8 cellular contexts compared by ENCODE assay signal in the genomic region with DNA sequence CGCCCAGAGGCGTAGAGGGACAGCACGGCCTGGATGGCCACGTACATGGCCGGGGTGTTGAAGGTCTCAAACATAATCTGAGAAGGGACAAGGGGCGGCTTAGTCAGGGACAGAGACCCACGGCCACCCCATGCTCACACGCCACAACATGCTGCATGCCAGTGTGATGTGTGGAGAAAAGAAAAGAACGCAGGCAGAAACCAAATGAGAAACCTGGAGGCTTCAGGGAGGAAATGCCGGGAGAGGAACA. TPM values are rescaled to one million over a fixed set of nuclear protein-coding genes. Genes with fewer than 3 reads are reported as not detected.
A peak's percentile ranks its signal among the peaks of the same experiment; 100 is the strongest.
DNase-seq lines count a peak whose midpoint lies in the region; ATAC-seq and TF ChIP-seq lines count a peak whose summit lies in the region.

No MANE protein-coding gene starts in this region.

- H3K27ac Mint-ChIP-seq in WTC11, result peak overlapping the region; percentile 94

- TF ChIP-seq RAD21 in HCT116 (IDR thresholded peaks at IDR 0.05; ENCODE audit: low read depth), result no peak

- H3K27me3 Mint-ChIP-seq in WTC11 (ENCODE audit: low read depth), result peaks cover 10% of the 10 kb centered on the region; the same call in 1 of the 2 replicates

- RAD21 ChIA-PET in HCT116 (lab: Charles Lee; ENCODE audit: low non-redundant PET in 1 of 2, low total read pairs in 2 of 2, uncharacterized antibody in 2 of 2, unreplicated experiment in 2 of 2), result no interaction called here

- H3K79me2 ChIP-seq in HCT116 (ENCODE audit: insufficient read depth, low read length), result peaks cover 61% of the 10 kb centered on the region

- no TSS peak for BruUV-seq in HCT116 (replicated peaks; lab: Mats Ljungman, UMichigan)

- no peak overlapping the region for H2AFZ ChIP-seq in HCT116 (ENCODE audit: low read depth, low read length, poor library complexity, severe bottlenecking)

- H3K4me1 ChIP-seq in HCT116 (ENCODE audit: control insufficient read depth in 1 of 2, insufficient read depth in 2 of 2, low read length in 2 of 2), result peaks cover 21 to 64% of the 10 kb centered on the region in 2 experiments
- no peaks in the 10 kb centered on the region for H3K4me1 ChIP-seq in right cardiac atrium (ENCODE audit: control insufficient read depth, insufficient read depth, low read length)

- no peaks in the 10 kb centered on the region for H3K9me2 ChIP-seq in HCT116 (ENCODE audit: insufficient read depth)

- peaks cover 19 to 34% of the 10 kb centered on the region in 2 experiments for H3K36me3 ChIP-seq in HCT116 (ENCODE audit: control insufficient read depth in 1 of 2, insufficient read depth in 2 of 2, low read length in 2 of 2)

- peaks cover 35% of the 10 kb centered on the region; the same call in 1 of the 2 replicates for H4K20me1 ChIP-seq in HCT116 (ENCODE audit: insufficient read depth)

- DNase-seq in HCT116 (ENCODE audit: low read depth, low spot score), result no peak
- DNase-seq in WTC11 (ENCODE audit: low spot score), result no peak
- no peak for DNase-seq in right cardiac atrium
- no peak for DNase-seq in NCI-H2081 treated with DMSO at 0.1 percent for 48 hours (lab: John Stamatoyannopoulos, UW)
- DNase-seq in Ammon's horn (ENCODE audit: low spot score), result no peak
- DNase-seq in effector CD4-positive, alpha-beta T cell, result no peak

- H3K9me3 ChIP-seq in HCT116 (ENCODE audit: control insufficient read depth in 1 of 2, insufficient read depth in 1 of 2, low read depth in 1 of 2, low read length in 2 of 2) (no peaks in the 10 kb centered on the region), right cardiac atrium (ENCODE audit: control insufficient read depth, low read length) (no peaks in the 10 kb centered on the region)

- H3K9ac ChIP-seq in HCT116 (ENCODE audit: low read length), result peak overlapping the region; percentile 90

- peaks cover 4% of the 10 kb centered on the region; the same call in 1 of the 2 replicates for H3K9me3 Mint-ChIP-seq in WTC11

- intact Hi-C loops in HCT116 (cut with micrococcal nuclease) (no loop called here), right cardiac atrium (cut with DNase I) (no loop called here)

- no peak for TF ChIP-seq POLR2A in HCT116 (IDR thresholded peaks at IDR 0.05; ENCODE audit: borderline replicate concordance, extremely low read depth, insufficient read depth, insufficient read length)

- peak overlapping the region; percentile 85 to 96 for H3K4me3 ChIP-seq in HCT116 (replicated peaks in 1 of 2; ENCODE audit: low read depth in 1 of 2, low read length in 2 of 2)
- H3K4me3 ChIP-seq in right cardiac atrium (ENCODE audit: low read length), result peak overlapping the region; percentile 74
- peak overlapping the region; percentile 68 to 96 (median 86) for H3K4me3 ChIP-seq in skin epidermis

- 1% methylated on average over 10 of the region's 10 CpGs for WGBS in right cardiac atrium

- no peak for TF ChIP-seq CTCF in HCT116 (IDR thresholded peaks at IDR 0.05 in 2 of 3, conservative IDR thresholded peaks at IDR 0.05 in 1 of 3; ENCODE audit: borderline replicate concordance in 1 of 3, insufficient read depth in 1 of 3, low read depth in 2 of 3, low read length in 2 of 3)
- no peak for TF ChIP-seq CTCF in WTC11 (IDR thresholded peaks at IDR 0.05)

- H3K4me1 Mint-ChIP-seq in WTC11, result peaks cover 38% of the 10 kb centered on the region

- ATAC-seq in HCT116, result no peak
- no peak for ATAC-seq in WTC11
- no peak for ATAC-seq in right cardiac atrium
- no peak for ATAC-seq in HG02763 (IDR thresholded peaks at IDR 0.05; ENCODE audit: unreplicated experiment)

- peak overlapping the region; percentile 99 for H3K4me3 Mint-ChIP-seq in WTC11

- peak overlapping the region; percentile 99 for H3K4me2 ChIP-seq in HCT116 (ENCODE audit: low read length)

- POLR2A ChIA-PET in HCT116 (lab: Charles Lee), result interaction anchor here (0.6 to 1.7 kb wide), 3 partner anchors 8 to 132 kb away, joined by 3 to 5 read pairs (median 4); no protein-coding TSS in a partner anchor
- POLR2A ChIA-PET in WTC11 (lab: Charles Lee), result interaction anchor here (0.6 to 0.9 kb wide), 2 partner anchors 27 to 114 kb away, joined by 3 to 5 read pairs; no protein-coding TSS in a partner anchor

- H3K27ac ChIP-seq in HCT116 (ENCODE audit: low read depth, low read length) (peak overlapping the region; percentile 86), right cardiac atrium (ENCODE audit: low read length) (peak overlapping the region; percentile 80), skin epidermis (peak overlapping the region; percentile 27 to 100 (median 98))

- CTCF ChIA-PET in HCT116 (lab: Charles Lee) (no interaction called here), WTC11 (lab: Charles Lee) (no interaction called here)

- H3K27me3 ChIP-seq in HCT116 (ENCODE audit: insufficient read depth, low read length) (no peaks in the 10 kb centered on the region), right cardiac atrium (ENCODE audit: control insufficient read depth, insufficient read depth) (no peaks in the 10 kb centered on the region)

- H3K36me3 Mint-ChIP-seq in WTC11, result peaks cover 38% of the 10 kb centered on the region

TF ChIP-seq in HCT116, 20 proteins besides CTCF, POLR2A, EP300 and RAD21 (continues in another document):
- TF ChIP-seq ATF3 (IDR thresholded peaks at IDR 0.05) (no peak), SIN3A (IDR thresholded peaks at IDR 0.05; ENCODE audit: low read depth) (no peak), POLR2AphosphoS5 (IDR thresholded peaks at IDR 0.05; ENCODE audit: low read depth, low read length) (no peak), EZH2 (IDR thresholded peaks at IDR 0.05) (no peak), SP1 (IDR thresholded peaks at IDR 0.05; ENCODE audit: low read depth) (no peak), ZNF274 (IDR thresholded peaks at IDR 0.05; ENCODE audit: low read depth, low read length) (no peak), CBX3 (IDR thresholded peaks at IDR 0.05; ENCODE audit: low read depth) (no peak)
- TF ChIP-seq, protein P1, sequence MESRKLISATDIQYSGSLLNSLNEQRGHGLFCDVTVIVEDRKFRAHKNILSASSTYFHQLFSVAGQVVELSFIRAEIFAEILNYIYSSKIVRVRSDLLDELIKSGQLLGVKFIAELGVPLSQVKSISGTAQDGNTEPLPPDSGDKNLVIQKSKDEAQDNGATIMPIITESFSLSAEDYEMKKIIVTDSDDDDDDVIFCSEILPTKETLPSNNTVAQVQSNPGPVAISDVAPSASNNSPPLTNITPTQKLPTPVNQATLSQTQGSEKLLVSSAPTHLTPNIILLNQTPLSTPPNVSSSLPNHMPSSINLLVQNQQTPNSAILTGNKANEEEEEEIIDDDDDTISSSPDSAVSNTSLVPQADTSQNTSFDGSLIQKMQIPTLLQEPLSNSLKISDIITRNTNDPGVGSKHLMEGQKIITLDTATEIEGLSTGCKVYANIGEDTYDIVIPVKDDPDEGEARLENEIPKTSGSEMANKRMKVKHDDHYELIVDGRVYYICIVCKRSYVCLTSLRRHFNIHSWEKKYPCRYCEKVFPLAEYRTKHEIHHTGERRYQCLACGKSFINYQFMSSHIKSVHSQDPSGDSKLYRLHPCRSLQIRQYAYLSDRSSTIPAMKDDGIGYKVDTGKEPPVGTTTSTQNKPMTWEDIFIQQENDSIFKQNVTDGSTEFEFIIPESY (IDR thresholded peaks at IDR 0.05; ENCODE audit: extremely low read depth, insufficient replicate concordance, low read length), result no peak

TF ChIP-seq in WTC11, 78 proteins besides CTCF, POLR2A, EP300 and RAD21:
- no peak; the same call in 1 of the 2 replicates for TF ChIP-seq ETV6 (CRISPR knock-in tag; IDR thresholded peaks at IDR 0.05)

RNA-seq across cellular contexts. Expression of gene ACTG1, which starts 1.1 kb away (rescaled TPM):
- total RNA-seq in HCT116 (2021; ENCODE audit: unreplicated experiment), result 6,223 TPM
- polyA plus RNA-seq in HCT116 (2012), result 6,644 and 8,513 TPM in 2 replicates
- total RNA-seq in WTC11 (2021), result 3,338 to 3,455 TPM (median 3,348 TPM) in 3 replicates
- 100 to 1,000 TPM; 347 to 772 (median 510) TPM for total RNA-seq in right cardiac atrium
- polyA plus RNA-seq in right cardiac atrium, result 410 TPM

RNA-seq across cellular contexts. Expression of gene FSCN2, which starts 16.7 kb away (rescaled TPM):
- 10.1 TPM for total RNA-seq in HCT116 (2021; ENCODE audit: unreplicated experiment)
- 5.9 and 6.4 TPM in 2 replicates for polyA plus RNA-seq in HCT116 (2012)
- total RNA-seq in WTC11 (2021), result 0.31 to 0.89 TPM (median 0.46 TPM) in 3 replicates
- under 1 TPM; 0.45 to 0.63 (median 0.53) TPM for total RNA-seq in right cardiac atrium
- 0.48 TPM for polyA plus RNA-seq in right cardiac atrium

RNA-seq across cellular contexts. Expression of gene FAAP100, which starts 40.7 kb away (rescaled TPM):
- total RNA-seq in HCT116 (2021; ENCODE audit: unreplicated experiment) (53.4 TPM), WTC11 (2021) (44.7 to 54.7 TPM (median 47.8 TPM) in 3 replicates), right cardiac atrium (10 to 100 TPM; 12.0 to 15.3 (median 13.5) TPM)
- 21.7 and 21.8 TPM in 2 replicates for polyA plus RNA-seq in HCT116 (2012)
- 13.0 TPM for polyA plus RNA-seq in right cardiac atrium
